In the genomic region with DNA sequence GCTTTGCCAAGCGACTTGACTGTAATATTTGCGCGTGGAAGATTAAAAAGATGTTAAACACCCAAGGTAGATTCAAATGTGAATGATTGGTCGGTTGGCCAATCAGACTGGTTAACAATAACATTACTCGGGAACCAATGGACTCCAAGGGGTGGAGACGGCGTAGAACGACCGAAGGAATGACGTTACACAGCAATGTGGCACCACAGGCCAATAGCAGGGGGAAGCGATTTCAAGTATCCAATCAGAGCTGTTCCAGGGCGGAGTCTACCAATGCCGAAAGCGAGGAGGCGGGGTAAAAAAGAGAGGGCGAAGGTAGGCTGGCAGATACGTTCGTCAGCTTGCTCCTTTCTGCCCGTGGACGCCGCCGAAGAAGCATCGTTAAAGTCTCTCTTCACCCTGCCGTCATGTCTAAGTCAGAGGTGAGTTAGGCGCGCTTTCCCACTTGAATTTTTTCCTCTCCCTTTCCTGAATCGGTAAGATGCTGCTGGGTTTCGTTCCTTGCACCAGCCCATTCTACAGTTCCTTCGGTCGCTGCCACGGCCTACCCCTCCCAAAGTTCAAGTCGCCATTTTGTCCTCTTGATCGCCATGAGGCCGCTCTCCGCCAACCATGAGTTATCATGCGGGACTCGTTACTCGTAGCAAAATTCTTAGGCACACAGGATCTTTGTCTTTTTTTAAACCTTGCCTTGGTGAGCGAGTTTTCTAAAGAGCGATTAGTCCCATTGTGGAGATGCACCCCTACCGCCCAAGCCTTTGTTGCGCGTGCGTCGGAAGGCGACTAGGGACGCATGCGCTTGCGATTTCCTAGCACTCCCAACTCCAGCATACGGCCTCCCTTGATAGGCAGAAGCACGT, we compare ENCODE assay signal across 1 cellular context.
A peak's percentile ranks its signal among the peaks of the same experiment; 100 is the strongest.
TF ChIP-seq lines count a peak whose summit lies in the region.

A gene (plus strand): TSS at position 326 of the 860 bp plus-strand sequence. CDS start 82 bp downstream, at position 408.

TF ChIP-seq in GM23338, 12 proteins besides CTCF, POLR2A, EP300 and RAD21 (continued from another document):
- TF ChIP-seq, protein P1, sequence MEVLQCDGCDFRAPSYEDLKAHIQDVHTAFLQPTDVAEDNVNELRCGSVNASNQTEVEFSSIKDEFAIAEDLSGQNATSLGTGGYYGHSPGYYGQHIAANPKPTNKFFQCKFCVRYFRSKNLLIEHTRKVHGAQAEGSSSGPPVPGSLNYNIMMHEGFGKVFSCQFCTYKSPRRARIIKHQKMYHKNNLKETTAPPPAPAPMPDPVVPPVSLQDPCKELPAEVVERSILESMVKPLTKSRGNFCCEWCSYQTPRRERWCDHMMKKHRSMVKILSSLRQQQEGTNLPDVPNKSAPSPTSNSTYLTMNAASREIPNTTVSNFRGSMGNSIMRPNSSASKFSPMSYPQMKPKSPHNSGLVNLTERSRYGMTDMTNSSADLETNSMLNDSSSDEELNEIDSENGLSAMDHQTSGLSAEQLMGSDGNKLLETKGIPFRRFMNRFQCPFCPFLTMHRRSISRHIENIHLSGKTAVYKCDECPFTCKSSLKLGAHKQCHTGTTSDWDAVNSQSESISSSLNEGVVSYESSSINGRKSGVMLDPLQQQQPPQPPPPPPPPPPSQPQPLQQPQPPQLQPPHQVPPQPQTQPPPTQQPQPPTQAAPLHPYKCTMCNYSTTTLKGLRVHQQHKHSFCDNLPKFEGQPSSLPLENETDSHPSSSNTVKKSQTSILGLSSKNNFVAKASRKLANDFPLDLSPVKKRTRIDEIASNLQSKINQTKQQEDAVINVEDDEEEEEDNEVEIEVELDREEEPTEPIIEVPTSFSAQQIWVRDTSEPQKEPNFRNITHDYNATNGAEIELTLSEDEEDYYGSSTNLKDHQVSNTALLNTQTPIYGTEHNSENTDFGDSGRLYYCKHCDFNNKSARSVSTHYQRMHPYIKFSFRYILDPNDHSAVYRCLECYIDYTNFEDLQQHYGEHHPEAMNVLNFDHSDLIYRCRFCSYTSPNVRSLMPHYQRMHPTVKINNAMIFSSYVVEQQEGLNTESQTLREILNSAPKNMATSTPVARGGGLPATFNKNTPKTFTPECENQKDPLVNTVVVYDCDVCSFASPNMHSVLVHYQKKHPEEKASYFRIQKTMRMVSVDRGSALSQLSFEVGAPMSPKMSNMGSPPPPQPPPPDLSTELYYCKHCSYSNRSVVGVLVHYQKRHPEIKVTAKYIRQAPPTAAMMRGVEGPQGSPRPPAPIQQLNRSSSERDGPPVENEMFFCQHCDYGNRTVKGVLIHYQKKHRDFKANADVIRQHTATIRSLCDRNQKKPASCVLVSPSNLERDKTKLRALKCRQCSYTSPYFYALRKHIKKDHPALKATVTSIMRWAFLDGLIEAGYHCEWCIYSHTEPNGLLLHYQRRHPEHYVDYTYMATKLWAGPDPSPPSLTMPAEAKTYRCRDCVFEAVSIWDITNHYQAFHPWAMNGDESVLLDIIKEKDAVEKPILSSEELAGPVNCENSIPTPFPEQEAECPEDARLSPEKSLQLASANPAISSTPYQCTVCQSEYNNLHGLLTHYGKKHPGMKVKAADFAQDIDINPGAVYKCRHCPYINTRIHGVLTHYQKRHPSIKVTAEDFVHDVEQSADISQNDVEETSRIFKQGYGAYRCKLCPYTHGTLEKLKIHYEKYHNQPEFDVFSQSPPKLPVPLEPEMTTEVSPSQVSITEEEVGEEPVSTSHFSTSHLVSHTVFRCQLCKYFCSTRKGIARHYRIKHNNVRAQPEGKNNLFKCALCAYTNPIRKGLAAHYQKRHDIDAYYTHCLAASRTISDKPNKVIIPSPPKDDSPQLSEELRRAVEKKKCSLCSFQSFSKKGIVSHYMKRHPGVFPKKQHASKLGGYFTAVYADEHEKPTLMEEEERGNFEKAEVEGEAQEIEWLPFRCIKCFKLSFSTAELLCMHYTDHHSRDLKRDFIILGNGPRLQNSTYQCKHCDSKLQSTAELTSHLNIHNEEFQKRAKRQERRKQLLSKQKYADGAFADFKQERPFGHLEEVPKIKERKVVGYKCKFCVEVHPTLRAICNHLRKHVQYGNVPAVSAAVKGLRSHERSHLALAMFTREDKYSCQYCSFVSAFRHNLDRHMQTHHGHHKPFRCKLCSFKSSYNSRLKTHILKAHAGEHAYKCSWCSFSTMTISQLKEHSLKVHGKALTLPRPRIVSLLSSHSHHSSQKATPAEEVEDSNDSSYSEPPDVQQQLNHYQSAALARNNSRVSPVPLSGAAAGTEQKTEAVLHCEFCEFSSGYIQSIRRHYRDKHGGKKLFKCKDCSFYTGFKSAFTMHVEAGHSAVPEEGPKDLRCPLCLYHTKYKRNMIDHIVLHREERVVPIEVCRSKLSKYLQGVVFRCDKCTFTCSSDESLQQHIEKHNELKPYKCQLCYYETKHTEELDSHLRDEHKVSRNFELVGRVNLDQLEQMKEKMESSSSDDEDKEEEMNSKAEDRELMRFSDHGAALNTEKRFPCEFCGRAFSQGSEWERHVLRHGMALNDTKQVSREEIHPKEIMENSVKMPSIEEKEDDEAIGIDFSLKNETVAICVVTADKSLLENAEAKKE (CRISPR knock-in tag; IDR thresholded peaks at IDR 0.05), result no peak
- no peak for TF ChIP-seq ZNF114 (CRISPR knock-in tag; IDR thresholded peaks at IDR 0.05)
- TF ChIP-seq, protein P2, sequence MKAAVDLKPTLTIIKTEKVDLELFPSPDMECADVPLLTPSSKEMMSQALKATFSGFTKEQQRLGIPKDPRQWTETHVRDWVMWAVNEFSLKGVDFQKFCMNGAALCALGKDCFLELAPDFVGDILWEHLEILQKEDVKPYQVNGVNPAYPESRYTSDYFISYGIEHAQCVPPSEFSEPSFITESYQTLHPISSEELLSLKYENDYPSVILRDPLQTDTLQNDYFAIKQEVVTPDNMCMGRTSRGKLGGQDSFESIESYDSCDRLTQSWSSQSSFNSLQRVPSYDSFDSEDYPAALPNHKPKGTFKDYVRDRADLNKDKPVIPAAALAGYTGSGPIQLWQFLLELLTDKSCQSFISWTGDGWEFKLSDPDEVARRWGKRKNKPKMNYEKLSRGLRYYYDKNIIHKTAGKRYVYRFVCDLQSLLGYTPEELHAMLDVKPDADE (IDR thresholded peaks at IDR 0.05), result peak; percentile 47; the same call in 1 of the 2 replicates
- TF ChIP-seq EZH2phosphoT487 (IDR thresholded peaks at IDR 0.05; ENCODE audit: unreplicated experiment), result no peak
- TF ChIP-seq NANOG (IDR thresholded peaks at IDR 0.05; ENCODE audit: borderline replicate concordance), result no peak
- TF ChIP-seq, protein P3, sequence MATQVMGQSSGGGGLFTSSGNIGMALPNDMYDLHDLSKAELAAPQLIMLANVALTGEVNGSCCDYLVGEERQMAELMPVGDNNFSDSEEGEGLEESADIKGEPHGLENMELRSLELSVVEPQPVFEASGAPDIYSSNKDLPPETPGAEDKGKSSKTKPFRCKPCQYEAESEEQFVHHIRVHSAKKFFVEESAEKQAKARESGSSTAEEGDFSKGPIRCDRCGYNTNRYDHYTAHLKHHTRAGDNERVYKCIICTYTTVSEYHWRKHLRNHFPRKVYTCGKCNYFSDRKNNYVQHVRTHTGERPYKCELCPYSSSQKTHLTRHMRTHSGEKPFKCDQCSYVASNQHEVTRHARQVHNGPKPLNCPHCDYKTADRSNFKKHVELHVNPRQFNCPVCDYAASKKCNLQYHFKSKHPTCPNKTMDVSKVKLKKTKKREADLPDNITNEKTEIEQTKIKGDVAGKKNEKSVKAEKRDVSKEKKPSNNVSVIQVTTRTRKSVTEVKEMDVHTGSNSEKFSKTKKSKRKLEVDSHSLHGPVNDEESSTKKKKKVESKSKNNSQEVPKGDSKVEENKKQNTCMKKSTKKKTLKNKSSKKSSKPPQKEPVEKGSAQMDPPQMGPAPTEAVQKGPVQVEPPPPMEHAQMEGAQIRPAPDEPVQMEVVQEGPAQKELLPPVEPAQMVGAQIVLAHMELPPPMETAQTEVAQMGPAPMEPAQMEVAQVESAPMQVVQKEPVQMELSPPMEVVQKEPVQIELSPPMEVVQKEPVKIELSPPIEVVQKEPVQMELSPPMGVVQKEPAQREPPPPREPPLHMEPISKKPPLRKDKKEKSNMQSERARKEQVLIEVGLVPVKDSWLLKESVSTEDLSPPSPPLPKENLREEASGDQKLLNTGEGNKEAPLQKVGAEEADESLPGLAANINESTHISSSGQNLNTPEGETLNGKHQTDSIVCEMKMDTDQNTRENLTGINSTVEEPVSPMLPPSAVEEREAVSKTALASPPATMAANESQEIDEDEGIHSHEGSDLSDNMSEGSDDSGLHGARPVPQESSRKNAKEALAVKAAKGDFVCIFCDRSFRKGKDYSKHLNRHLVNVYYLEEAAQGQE (IDR thresholded peaks at IDR 0.05; ENCODE audit: unreplicated experiment), result peak; percentile 46
- TF ChIP-seq ZNF331 (CRISPR knock-in tag; IDR thresholded peaks at IDR 0.05; ENCODE audit: low read depth), result no peak
- peak; percentile 93 for TF ChIP-seq CREB1 (CRISPR knock-in tag; IDR thresholded peaks at IDR 0.05; ENCODE audit: low read depth)
- no peak for TF ChIP-seq EZH2 (IDR thresholded peaks at IDR 0.05; ENCODE audit: low read depth, unreplicated experiment)
- TF ChIP-seq POLR2AphosphoS5 (IDR thresholded peaks at IDR 0.05; ENCODE audit: low read depth), result peak; percentile 97
